In genomic region chr14:102606296-102606695, GRCh38 we compare ENCODE assay signal across 1 cellular context.
TF ChIP-seq lines count a peak whose summit lies in the region.

No MANE protein-coding gene starts in this region.

TF ChIP-seq in GM12878, 131 proteins besides CTCF, POLR2A, EP300 and RAD21:
- TF ChIP-seq JUND (IDR thresholded peaks at IDR 0.05; ENCODE audit: low read depth, low read length) (0 out of 2 replicates have a peak, but pooled peaks have one; percentile 11), TBL1XR1 (IDR thresholded peaks at IDR 0.05; ENCODE audit: low read depth, low read length) (no peak), TCF7 (IDR thresholded peaks at IDR 0.05; ENCODE audit: borderline replicate concordance) (no peak), SPI1 (IDR thresholded peaks at IDR 0.05; ENCODE audit: borderline replicate concordance, insufficient read depth, low read depth, low read length) (peak; percentile 50; the same call in 1 of the 2 replicates), RELA (IDR thresholded peaks at IDR 0.05; ENCODE audit: borderline replicate concordance, partially characterized antibody) (no peak), CREM (IDR thresholded peaks at IDR 0.05; ENCODE audit: low read depth) (peak; percentile 24; the same call in 1 of the 2 replicates), ZNF217 (IDR thresholded peaks at IDR 0.05) (no peak; the same call in 1 of the 2 replicates), HDGF (IDR thresholded peaks at IDR 0.05) (0 out of 2 replicates have a peak, but pooled peaks have one; percentile 54), IRF4 (IDR thresholded peaks at IDR 0.05; ENCODE audit: low read depth, low read length) (peak; percentile 82), TARDBP (IDR thresholded peaks at IDR 0.05; ENCODE audit: borderline replicate concordance) (no peak), ZNF207 (IDR thresholded peaks at IDR 0.05; ENCODE audit: borderline replicate concordance) (no peak), ZNF24 (IDR thresholded peaks at IDR 0.05) (no peak), IKZF1 (conservative IDR thresholded peaks at IDR 0.05) (0 out of 2 replicates have a peak, but pooled peaks have one; percentile 42), RUNX3 (IDR thresholded peaks at IDR 0.05; ENCODE audit: low read length) (peak; percentile 68), ZNF384 (IDR thresholded peaks at IDR 0.05; ENCODE audit: borderline replicate concordance, low read depth, low read length) (0 out of 2 replicates have a peak, but pooled peaks have one; percentile 25), DPF2 (IDR thresholded peaks at IDR 0.05) (0 out of 2 replicates have a peak, but pooled peaks have one; percentile 19), BACH1 (IDR thresholded peaks at IDR 0.05; ENCODE audit: borderline replicate concordance) (no peak), PRDM15 (CRISPR knock-in tag; IDR thresholded peaks at IDR 0.05) (no peak), RB1 (IDR thresholded peaks at IDR 0.05; ENCODE audit: borderline replicate concordance) (no peak), IKZF2 (IDR thresholded peaks at IDR 0.05) (peak; percentile 53 to 66; a peak in 3 of 4 replicates), HCFC1 (IDR thresholded peaks at IDR 0.05; ENCODE audit: low read length) (no peak), NR2F1 (conservative IDR thresholded peaks at IDR 0.05) (peak; percentile 61; the same call in 1 of the 2 replicates), JUNB (IDR thresholded peaks at IDR 0.05) (peak; percentile 80), MTA2 (IDR thresholded peaks at IDR 0.05; ENCODE audit: low read depth) (peak; percentile 35; the same call in 1 of the 2 replicates), BHLHE40 (IDR thresholded peaks at IDR 0.05; ENCODE audit: borderline replicate concordance in 1 of 2, low read depth in 2 of 2, low read length in 1 of 2) (peak in 1 of 2 experiments; percentile 38; a peak in 1 of 4 replicates), ATF3 (IDR thresholded peaks at IDR 0.05; ENCODE audit: borderline replicate concordance, extremely low read depth, low read depth, low read length) (no peak), FOXK2 (IDR thresholded peaks at IDR 0.05) (no peak), NFIC (IDR thresholded peaks at IDR 0.05; ENCODE audit: low read depth, low read length) (peak; percentile 37; the same call in 1 of the 2 replicates), EED (IDR thresholded peaks at IDR 0.05; ENCODE audit: low read depth) (peak; percentile 77), TCF12 (IDR thresholded peaks at IDR 0.05; ENCODE audit: low read depth, low read length) (no peak), RBBP5 (conservative IDR thresholded peaks at IDR 0.05) (no peak), MEF2A (IDR thresholded peaks at IDR 0.05; ENCODE audit: insufficient read depth, low read depth, low read length) (no peak), BCL11A (IDR thresholded peaks at IDR 0.05; ENCODE audit: low read depth, low read length) (peak; percentile 49; the same call in 1 of the 2 replicates), ATF2 (IDR thresholded peaks at IDR 0.05; ENCODE audit: low read length) (peak; percentile 48; the same call in 1 of the 2 replicates), ATF7 (IDR thresholded peaks at IDR 0.05; ENCODE audit: low read depth) (peak; percentile 36; the same call in 1 of the 2 replicates)
TF ChIP-seq in GM12878: peak in this region for 19.
